ENCODE assay signal across 25 cellular contexts in genomic region chr13:113083022-113083373, GRCh38. TPM values are rescaled to one million over a fixed set of nuclear protein-coding genes. Genes with fewer than 3 reads are reported as not detected.
"Had no signal": no experiment of that assay in that cellular context is flagged by ENCODE, and none has a peak within 500 bp of the region (broad histone marks: within the 10 kb centered on the region; RNA-seq: fewer than 3 reads in every experiment).

No MANE protein-coding gene starts in this region.

- H3K9me3 ChIP-seq: prostate gland, tibial artery had no signal

- H3K27ac Mint-ChIP-seq: activated B cell treated with CpG ODN at 0.5 μM for 24 hours; activated CD4-positive, alpha-beta T cell treated with anti-CD3 and anti-CD28 coated beads for 36 hours; activated naive CD8-positive, alpha-beta T cell treated with anti-CD3 and anti-CD28 coated beads for 36 hours; activated T-helper 2 cell treated with anti-CD3 and anti-CD28 coated beads, Interferon-gamma antibody, Interleukin-2, Interleukin-4, amounts not matched to agents 10 μg/mL and 5 μg/mL and 100 μg/mL, durations not matched to agents 14 hours and 24 hours and 36 hours; effector memory CD8-positive, alpha-beta T cell; natural killer cell treated with Interleukin-12 subunit alpha and Interleukin-12 subunit beta and Interleukin-15 and Interleukin-18, amount 100 ng/mL, for 72 hours; T-helper 1 cell treated with Interleukin-12 subunit alpha and Interleukin-12 subunit beta and Interleukin-4 antibody, amounts not matched to agents 30 μg/mL and 1 μg/mL, for 36 hours had no signal

- H3K36me3 Mint-ChIP-seq: activated naive CD8-positive, alpha-beta T cell treated with anti-CD3 and anti-CD28 coated beads for 36 hours; natural killer cell treated with Interleukin-12 subunit alpha and Interleukin-12 subunit beta and Interleukin-15 and Interleukin-18, amount 100 ng/mL, for 72 hours had no signal

- ATAC-seq: activated CD4-positive, alpha-beta T cell treated with anti-CD3 and anti-CD28 coated beads for 36 hours; activated T-cell treated with anti-CD3 and anti-CD28 coated beads, Interleukin-2, amount 50 U/mL, for 4 hours; effector memory CD8-positive, alpha-beta T cell; left lobe of liver; natural killer cell treated with Interleukin-12 subunit alpha and Interleukin-12 subunit beta and Interleukin-15 and Interleukin-18, amount 100 ng/mL, for 72 hours had no signal

- H3K9me3 Mint-ChIP-seq: activated B cell treated with CpG ODN at 0.5 μM for 24 hours; activated naive CD8-positive, alpha-beta T cell treated with anti-CD3 and anti-CD28 coated beads for 36 hours; activated T-cell treated with anti-CD3 and anti-CD28 coated beads, Interleukin-2, amount 50 U/mL, for 4 hours; activated T-helper 2 cell treated with anti-CD3 and anti-CD28 coated beads, Interferon-gamma antibody, Interleukin-2, Interleukin-4, amounts not matched to agents 10 μg/mL and 5 μg/mL and 100 μg/mL, durations not matched to agents 14 hours and 24 hours and 36 hours; effector memory CD8-positive, alpha-beta T cell; natural killer cell treated with Interleukin-12 subunit alpha and Interleukin-12 subunit beta and Interleukin-15 and Interleukin-18, amount 100 ng/mL, for 72 hours; T-helper 1 cell treated with Interleukin-12 subunit alpha and Interleukin-12 subunit beta and Interleukin-4 antibody, amounts not matched to agents 30 μg/mL and 1 μg/mL, for 36 hours had no signal

- H3K4me1 Mint-ChIP-seq: activated B cell treated with CpG ODN at 0.5 μM for 24 hours; activated CD4-positive, alpha-beta T cell treated with anti-CD3 and anti-CD28 coated beads for 36 hours; activated naive CD8-positive, alpha-beta T cell treated with anti-CD3 and anti-CD28 coated beads for 36 hours had no signal

- H3K36me3 ChIP-seq: prostate gland had no signal

- H3K4me3 Mint-ChIP-seq: activated B cell treated with CpG ODN at 0.5 μM for 24 hours; activated CD4-positive, alpha-beta T cell treated with anti-CD3 and anti-CD28 coated beads for 36 hours; activated naive CD8-positive, alpha-beta T cell treated with anti-CD3 and anti-CD28 coated beads for 36 hours; activated T-cell treated with anti-CD3 and anti-CD28 coated beads, Interleukin-2, amount 50 U/mL, for 4 hours; effector memory CD8-positive, alpha-beta T cell; natural killer cell treated with Interleukin-12 subunit alpha and Interleukin-12 subunit beta and Interleukin-15 and Interleukin-18, amount 100 ng/mL, for 72 hours; T-helper 1 cell treated with Interleukin-12 subunit alpha and Interleukin-12 subunit beta and Interleukin-4 antibody, amounts not matched to agents 30 μg/mL and 1 μg/mL, for 36 hours had no signal

- H3K4me1 ChIP-seq: tibial artery had no signal

- H3K4me3 ChIP-seq: prostate gland, tibial artery had no signal

- DNase-seq: activated B cell treated with CpG ODN at 0.5 μM for 24 hours; activated CD4-positive, alpha-beta T cell treated with anti-CD3 and anti-CD28 coated beads for 36 hours; activated CD4-positive, alpha-beta T cell treated with anti-CD3 and anti-CD28 coated beads, Interleukin-2, amount 50 U/mL, for 4 hours; activated CD8-positive, alpha-beta memory T cell treated with anti-CD3 and anti-CD28 coated beads, Interleukin-2, amount 50 U/mL, for 48 hours; activated naive CD4-positive, alpha-beta T cell treated with Interleukin-2 at 50 U/mL for 16 hours; activated naive CD8-positive, alpha-beta T cell treated with anti-CD3 and anti-CD28 coated beads for 36 hours; activated T-cell treated with anti-CD3 and anti-CD28 coated beads, Interleukin-2, amount 50 U/mL, for 4 hours; dermis blood vessel endothelial cell; effector memory CD8-positive, alpha-beta T cell; islet precursor cell; stimulated activated CD4-positive, alpha-beta T cell treated with anti-CD3 and anti-CD28 coated beads, Interleukin-4, amount 100 ng/mL, for 24 hours; stimulated activated naive CD4-positive, alpha-beta T cell treated with Interleukin-2 at 50 U/mL for 16 hours; T1000; tibial artery had no signal

- H3K27ac ChIP-seq: prostate gland, tibial artery had no signal

- H3K27me3 Mint-ChIP-seq: activated B cell treated with CpG ODN at 0.5 μM for 24 hours; activated CD4-positive, alpha-beta T cell treated with anti-CD3 and anti-CD28 coated beads for 36 hours; activated naive CD8-positive, alpha-beta T cell treated with anti-CD3 and anti-CD28 coated beads for 36 hours; effector memory CD8-positive, alpha-beta T cell; natural killer cell treated with Interleukin-12 subunit alpha and Interleukin-12 subunit beta and Interleukin-15 and Interleukin-18, amount 100 ng/mL, for 72 hours had no signal

- FAIRE-seq: bronchial epithelial cell, endothelial cell of umbilical vein, frontal cortex had no signal

RNA-seq across cellular contexts. Expression of gene F7, which starts 22.6 kb away (rescaled TPM):
- total RNA-seq: activated B cell treated with CpG ODN at 0.5 μM for 24 hours; activated T-helper 2 cell treated with anti-CD3 and anti-CD28 coated beads, Interferon-gamma antibody, Interleukin-2, Interleukin-4, amounts not matched to agents 10 μg/mL and 5 μg/mL and 100 μg/mL, durations not matched to agents 14 hours and 24 hours and 36 hours; bronchial epithelial cell; dermis blood vessel endothelial cell; endothelial cell of umbilical vein; esophagus mucosa; natural killer cell treated with Interleukin-12 subunit alpha and Interleukin-12 subunit beta and Interleukin-15 and Interleukin-18, amount 100 ng/mL, for 72 hours; osteocyte had no signal
- polyA plus RNA-seq: endothelial cell of umbilical vein had no signal

RNA-seq across cellular contexts. Expression of gene F10, which starts 39.6 kb away (rescaled TPM):
- total RNA-seq: activated B cell treated with CpG ODN at 0.5 μM for 24 hours; activated CD4-positive, alpha-beta T cell treated with anti-CD3 and anti-CD28 coated beads for 36 hours; activated CD8-positive, alpha-beta memory T cell treated with anti-CD3 and anti-CD28 coated beads for 36 hours; activated naive CD8-positive, alpha-beta T cell treated with anti-CD3 and anti-CD28 coated beads for 36 hours; activated T-cell treated with anti-CD3 and anti-CD28 coated beads, Interleukin-2, amount 50 U/mL, for 4 hours; activated T-helper 2 cell treated with anti-CD3 and anti-CD28 coated beads, Interferon-gamma antibody, Interleukin-2, Interleukin-4, amounts not matched to agents 10 μg/mL and 5 μg/mL and 100 μg/mL, durations not matched to agents 14 hours and 24 hours and 36 hours; dermis blood vessel endothelial cell; endothelial cell of umbilical vein; natural killer cell treated with Interleukin-12 subunit alpha and Interleukin-12 subunit beta and Interleukin-15 and Interleukin-18, amount 100 ng/mL, for 72 hours had no signal
